Comparison of ENCODE assay signal across 1 cellular context in the genomic region with DNA sequence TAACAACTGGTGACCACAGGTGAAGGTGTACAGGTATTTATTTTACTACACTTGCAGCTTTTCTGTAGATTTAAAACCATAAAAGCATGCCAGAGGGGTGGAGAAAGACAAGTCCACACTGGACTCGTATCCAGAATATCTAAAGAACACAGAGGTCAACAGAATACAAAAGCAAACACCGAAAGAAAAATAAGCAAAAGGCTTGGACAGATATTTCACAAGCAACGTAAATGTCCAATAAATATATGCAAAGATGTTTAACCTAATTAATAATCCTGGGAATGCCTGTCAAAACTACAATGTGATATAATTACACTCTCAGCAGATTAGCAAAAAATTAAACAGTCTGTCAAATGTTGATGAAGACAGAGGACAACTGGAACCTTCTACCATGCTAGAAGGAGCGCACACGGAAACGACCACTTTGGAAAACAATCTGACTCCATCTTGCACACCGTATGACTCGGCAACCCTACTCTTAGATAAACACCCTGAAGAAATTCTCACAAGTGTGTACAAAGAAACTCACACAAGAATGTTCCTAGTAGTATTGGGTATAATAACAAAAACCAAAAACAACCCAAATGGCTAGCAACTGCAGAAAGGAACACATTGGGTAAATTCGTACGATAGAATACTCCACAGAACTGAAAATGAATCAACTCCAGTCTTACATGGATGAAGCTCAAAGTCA.
TF ChIP-seq lines count a peak whose summit lies in the region.

No MANE protein-coding gene starts in this region.

TF ChIP-seq in endothelial cell of umbilical vein, 7 proteins besides CTCF, POLR2A, EP300 and RAD21:
- TF ChIP-seq, protein P1, sequence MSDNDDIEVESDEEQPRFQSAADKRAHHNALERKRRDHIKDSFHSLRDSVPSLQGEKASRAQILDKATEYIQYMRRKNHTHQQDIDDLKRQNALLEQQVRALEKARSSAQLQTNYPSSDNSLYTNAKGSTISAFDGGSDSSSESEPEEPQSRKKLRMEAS (IDR thresholded peaks at IDR 0.05; ENCODE audit: insufficient read depth, insufficient read length): no peak
- TF ChIP-seq MYC (IDR thresholded peaks at IDR 0.05; ENCODE audit: low read depth, low read length) (no peak), FOS (IDR thresholded peaks at IDR 0.05; ENCODE audit: borderline replicate concordance, insufficient read depth, low read length) (no peak), EZH2 (IDR thresholded peaks at IDR 0.05; ENCODE audit: borderline replicate concordance, low read depth, low read length, severe bottlenecking) (no peak), GATA2 (IDR thresholded peaks at IDR 0.05; ENCODE audit: insufficient read depth, insufficient read length, low read depth, low read length) (no peak), JUN (IDR thresholded peaks at IDR 0.05; ENCODE audit: borderline replicate concordance, insufficient read depth, insufficient read length, low read depth) (no peak), POLR2AphosphoS5 (IDR thresholded peaks at IDR 0.05; ENCODE audit: insufficient read depth, low read depth, low read length) (no peak)
